In genomic region chr5:151141535-151141934, GRCh38 we compare ENCODE assay signal across 8 cellular contexts. TPM values are rescaled to one million over a fixed set of nuclear protein-coding genes. Genes with fewer than 3 reads are reported as not detected.
DNase-seq lines count a peak whose midpoint lies in the region; ATAC-seq and TF ChIP-seq lines count a peak whose summit lies in the region.

No MANE protein-coding gene starts in this region.

- H3K4me3 Mint-ChIP-seq in chondrocyte (ENCODE audit: unreplicated experiment) = no peak overlapping the region

- peak; percentile 87 for ATAC-seq in GM18498 (IDR thresholded peaks at IDR 0.05; ENCODE audit: unreplicated experiment)
- ATAC-seq in HG02623 (IDR thresholded peaks at IDR 0.05; ENCODE audit: unreplicated experiment) = peak; percentile 91

- no peak for TF ChIP-seq CTCF in chondrocyte (IDR thresholded peaks at IDR 0.05)

- peaks cover 41% of the 10 kb centered on the region for H3K36me3 Mint-ChIP-seq in chondrocyte (ENCODE audit: low read depth)

- no peaks in the 10 kb centered on the region for H3K27me3 Mint-ChIP-seq in chondrocyte (ENCODE audit: low read depth)

- DNase-seq in T follicular helper cell (ENCODE audit: low read depth) (peak; percentile 33), chondrocyte (ENCODE audit: low spot score) (no peak), retina (peak; percentile 10), KBM-7 (no peak), UCSD-AML1 (lab: John Stamatoyannopoulos, UW; ENCODE audit: unreplicated experiment) (no peak), NCI-H187 treated with DMSO at 0.1 percent for 48 hours (lab: John Stamatoyannopoulos, UW) (no peak)

- H3K9me3 Mint-ChIP-seq in chondrocyte (ENCODE audit: low read depth) = no peaks in the 10 kb centered on the region

- in situ Hi-C loops in KBM-7 (cut with MboI; ENCODE audit: low pct_unique_long_range_greater_than_20kb, low sequenced_read_pairs) = no loop called here

- H3K27ac Mint-ChIP-seq in chondrocyte (ENCODE audit: unreplicated experiment) = peak overlapping the region; percentile 78

- peaks cover 39% of the 10 kb centered on the region for H3K4me1 Mint-ChIP-seq in chondrocyte (ENCODE audit: low read depth)

RNA-seq across cellular contexts. Expression of gene ANXA6, which starts 16.0 kb away (rescaled TPM):
- 333 to 456 TPM (median 450 TPM) in 3 replicates for total RNA-seq in chondrocyte

Comparison
In these comparisons a context has a peak if more than half of its experiments do, and no peak if none do; other contexts are left out.
1. DNase-seq: peak in T follicular helper cell (single experiment) and retina (single experiment); none in chondrocyte (single experiment), KBM-7 (single experiment), UCSD-AML1 (single experiment) and NCI-H187 treated with DMSO at 0.1 percent for 48 hours (single experiment).